ENCODE assay signal across 8 cellular contexts in genomic region chr1:6613361-6614018, GRCh38. TPM values are rescaled to one million over a fixed set of nuclear protein-coding genes. Genes with fewer than 3 reads are reported as not detected.
A peak's percentile ranks its signal among the peaks of the same experiment; 100 is the strongest.
DNase-seq lines count a peak whose midpoint lies in the region; ATAC-seq, FAIRE-seq and TF ChIP-seq lines count a peak whose summit lies in the region.

Gene PHF13 (plus strand): TSS chr1:6613731. CDS start chr1:6614067, 336 bp downstream.

- H2AFZ ChIP-seq in OCI-LY3 (ENCODE audit: low read depth, low read length) (peak within 1 kb of the TSS; percentile 25; the same call in 1 of the 2 replicates), endothelial cell of umbilical vein (ENCODE audit: low read depth, low read length) (peak within 1 kb of the TSS; percentile 79)

- no peaks in the 10 kb centered on the region for H3K9me1 ChIP-seq in endothelial cell of umbilical vein (replicated peaks; ENCODE audit: control insufficient read depth, extremely low read depth, insufficient read depth, low read length)

- H3K4me1 ChIP-seq in OCI-LY3 (ENCODE audit: low read length) (peaks cover 5% of the 10 kb centered on the region), endothelial cell of umbilical vein (ENCODE audit: control insufficient read depth, extremely low read depth, insufficient read depth, low read length) (peaks cover 5% of the 10 kb centered on the region)

- TF ChIP-seq POLR2A in endothelial cell of umbilical vein (IDR thresholded peaks at IDR 0.05; ENCODE audit: low read depth, low read length): no peak

- H3K79me2 ChIP-seq in OCI-LY3 (ENCODE audit: low read length) (peaks cover 37% of the 10 kb centered on the region), endothelial cell of umbilical vein (ENCODE audit: control insufficient read depth, insufficient read depth, low read length) (peaks cover 36% of the 10 kb centered on the region)

- H3K4me3 ChIP-seq in OCI-LY3 (ENCODE audit: low read length) (peak within 1 kb of the TSS; percentile 96), endothelial cell of umbilical vein (replicated peaks in 1 of 3; ENCODE audit: insufficient read depth in 1 of 3, low read depth in 1 of 3, low read length in 3 of 3) (peak within 1 kb of the TSS; percentile 55 to 97 (median 93))

- POLR2A ChIA-PET in endothelial cell of umbilical vein (lab: Charles Lee): interaction anchor here (1.2 kb wide), 1 partner anchor 12 kb away, joined by 6 read pairs; no protein-coding TSS in a partner anchor

- peak; percentile 96 for FAIRE-seq in endothelial cell of umbilical vein (lab: Jason Lieb, UNC)

- dilution Hi-C loops in endothelial cell of umbilical vein (cut with MboI; ENCODE audit: extremely low pct_ligation_motif_present, low sequenced_read_pairs): no loop called here

- H3K9ac ChIP-seq in OCI-LY3 (ENCODE audit: low read length): peak within 1 kb of the TSS; percentile 82
- H3K9ac ChIP-seq in endothelial cell of umbilical vein (replicated peaks; ENCODE audit: extremely low read depth, insufficient read depth, low read length): peak within 1 kb of the TSS; percentile 64

- H3K27ac ChIP-seq in OCI-LY3 (ENCODE audit: low read length) (peak within 1 kb of the TSS; percentile 66), endothelial cell of umbilical vein (ENCODE audit: insufficient read depth, low read depth, low read length) (peak within 1 kb of the TSS; percentile 32)

- H4K20me1 ChIP-seq in OCI-LY3 (ENCODE audit: insufficient read depth, low read length) (peaks cover 22% of the 10 kb centered on the region), endothelial cell of umbilical vein (replicated peaks; ENCODE audit: control insufficient read depth, extremely low read depth, insufficient read depth, low read length) (peaks cover 4% of the 10 kb centered on the region)

- CTCF ChIA-PET in endothelial cell of umbilical vein (lab: Charles Lee): interaction anchor here (0.5 kb wide), 1 partner anchor 12 kb away, joined by 4 read pairs; no protein-coding TSS in a partner anchor

- H3K36me3 ChIP-seq in OCI-LY3 (replicated peaks; ENCODE audit: low read depth, low read length) (peaks cover 6% of the 10 kb centered on the region), endothelial cell of umbilical vein (ENCODE audit: control insufficient read depth in 2 of 2, extremely low read depth in 1 of 2, insufficient read depth in 2 of 2, low read length in 2 of 2) (no peaks in the 10 kb centered on the region)

- DNase-seq in DMS 273 (lab: John Stamatoyannopoulos, UW; ENCODE audit: unreplicated experiment): peak; percentile 100
- DNase-seq in HuH-7.5 (ENCODE audit: low spot score): peak; percentile 97
- DNase-seq in activated CD8-positive, alpha-beta memory T cell treated with anti-CD3 and anti-CD28 coated beads, Interleukin-2, amount 50 U/mL, for 48 hours: peak; percentile 99
- peak; percentile 99 for DNase-seq in endothelial cell of umbilical vein (ENCODE audit: low read depth, low spot score)
- DNase-seq in midbrain (lab: John Stamatoyannopoulos, UW): peak; percentile 98
- DNase-seq in stimulated activated CD8-positive, alpha-beta memory T cell treated with anti-CD3 and anti-CD28 coated beads, Interleukin-15, amount 100 ng/mL, for 48 hours (ENCODE audit: low read depth in 2 of 2): peak; percentile 100

- peak; percentile 89 for ATAC-seq in GM21528 (IDR thresholded peaks at IDR 0.05; ENCODE audit: low FRiP score, unreplicated experiment)

- TF ChIP-seq CTCF in OCI-LY3 (IDR thresholded peaks at IDR 0.05; ENCODE audit: low read depth, low read length) (no peak), endothelial cell of umbilical vein (IDR thresholded peaks at IDR 0.05; ENCODE audit: extremely low read depth in 1 of 2, insufficient read depth in 1 of 2, low read depth in 1 of 2, low read length in 2 of 2) (no peak)

- H3K4me2 ChIP-seq in OCI-LY3 (ENCODE audit: low read length) (peak within 1 kb of the TSS; percentile 100), endothelial cell of umbilical vein (ENCODE audit: insufficient read depth, low read length) (peak within 1 kb of the TSS; percentile 49)

- intact Hi-C loops in endothelial cell of umbilical vein (cut with micrococcal nuclease): loop anchor here (1.0 kb wide), 3 partner anchors 10 to 33 kb away; no protein-coding TSS in a partner anchor

- H3K9me3 ChIP-seq in OCI-LY3 (ENCODE audit: insufficient read depth, low read length) (no peaks in the 10 kb centered on the region), endothelial cell of umbilical vein (replicated peaks; ENCODE audit: control insufficient read depth, insufficient read depth, low read length) (no peaks in the 10 kb centered on the region)

- H3K27me3 ChIP-seq in OCI-LY3 (ENCODE audit: low read depth, low read length) (no peaks in the 10 kb centered on the region), endothelial cell of umbilical vein (ENCODE audit: control insufficient read depth in 2 of 2, insufficient read depth in 2 of 2, low read length in 2 of 2) (no peaks in the 10 kb centered on the region)

- no TSS peak for BruUV-seq in endothelial cell of umbilical vein (replicated peaks; lab: Mats Ljungman, UMichigan)

TF ChIP-seq in endothelial cell of umbilical vein, 7 proteins besides CTCF, POLR2A, EP300 and RAD21:
- peak; percentile 71 for TF ChIP-seq POLR2AphosphoS5 (IDR thresholded peaks at IDR 0.05; ENCODE audit: insufficient read depth, low read depth, low read length)
- TF ChIP-seq EZH2 (IDR thresholded peaks at IDR 0.05; ENCODE audit: borderline replicate concordance, low read depth, low read length, severe bottlenecking): no peak
TF ChIP-seq in endothelial cell of umbilical vein: peak in this region for 1.

RNA-seq across cellular contexts. Expression of gene PHF13, which starts in this region (rescaled TPM):
- 17.8 and 18.6 TPM in 2 replicates for total RNA-seq in endothelial cell of umbilical vein
- 5.6 and 5.7 TPM in 2 replicates for polyA plus RNA-seq in endothelial cell of umbilical vein
- polyA plus RNA-seq in endothelial cell of umbilical vein (2011; cell fraction: cytosol; rRNA removed): 6.3 and 6.5 TPM in 2 replicates
- polyA plus RNA-seq in endothelial cell of umbilical vein (2011; cell fraction: nucleus; rRNA removed): 8.2 and 8.3 TPM in 2 replicates
- 9.0 and 9.8 TPM in 2 replicates for polyA plus RNA-seq in endothelial cell of umbilical vein (2012)
- 7.3 and 7.4 TPM in 2 replicates for polyA minus RNA-seq in endothelial cell of umbilical vein
- 3.0 TPM for polyA minus RNA-seq in endothelial cell of umbilical vein (2011; cell fraction: cytosol; rRNA and poly(A)+ RNA removed)
- 3.2 and 3.4 TPM in 2 replicates for polyA minus RNA-seq in endothelial cell of umbilical vein (2011; cell fraction: nucleus; rRNA and poly(A)+ RNA removed)

Comparison
In these comparisons a context has a peak if more than half of its experiments do, and no peak if none do; other contexts are left out.
1. Peak in every context shown above with its lines: DNase-seq, ATAC-seq, H3K4me3 ChIP-seq and H3K27ac ChIP-seq.